ENCODE assay signal across 1 cellular context in the genomic region with DNA sequence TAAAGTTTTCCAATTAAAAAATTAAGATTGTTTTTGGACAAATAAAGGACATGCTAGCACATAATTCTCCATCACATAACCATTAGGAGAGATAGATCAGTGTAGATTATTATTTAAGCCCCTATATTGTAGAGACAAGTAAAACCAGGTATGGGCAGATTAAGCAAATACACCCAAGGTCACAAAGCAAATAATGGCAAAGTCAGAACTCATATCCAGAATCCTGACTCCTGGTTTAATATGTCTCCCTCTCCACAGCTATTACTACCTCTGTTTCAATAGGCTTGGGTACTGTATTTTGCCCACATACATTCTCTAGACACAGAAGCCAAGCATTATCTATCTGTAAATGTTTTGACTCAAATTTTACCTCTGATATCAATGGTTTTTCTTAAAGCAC.
A peak's percentile ranks its signal among the peaks of the same experiment; 100 is the strongest.
TF ChIP-seq lines count a peak whose summit lies in the region.

No MANE protein-coding gene starts in this region.

TF ChIP-seq in WTC11, 78 proteins besides CTCF, POLR2A, EP300 and RAD21:
- TF ChIP-seq, protein P1, sequence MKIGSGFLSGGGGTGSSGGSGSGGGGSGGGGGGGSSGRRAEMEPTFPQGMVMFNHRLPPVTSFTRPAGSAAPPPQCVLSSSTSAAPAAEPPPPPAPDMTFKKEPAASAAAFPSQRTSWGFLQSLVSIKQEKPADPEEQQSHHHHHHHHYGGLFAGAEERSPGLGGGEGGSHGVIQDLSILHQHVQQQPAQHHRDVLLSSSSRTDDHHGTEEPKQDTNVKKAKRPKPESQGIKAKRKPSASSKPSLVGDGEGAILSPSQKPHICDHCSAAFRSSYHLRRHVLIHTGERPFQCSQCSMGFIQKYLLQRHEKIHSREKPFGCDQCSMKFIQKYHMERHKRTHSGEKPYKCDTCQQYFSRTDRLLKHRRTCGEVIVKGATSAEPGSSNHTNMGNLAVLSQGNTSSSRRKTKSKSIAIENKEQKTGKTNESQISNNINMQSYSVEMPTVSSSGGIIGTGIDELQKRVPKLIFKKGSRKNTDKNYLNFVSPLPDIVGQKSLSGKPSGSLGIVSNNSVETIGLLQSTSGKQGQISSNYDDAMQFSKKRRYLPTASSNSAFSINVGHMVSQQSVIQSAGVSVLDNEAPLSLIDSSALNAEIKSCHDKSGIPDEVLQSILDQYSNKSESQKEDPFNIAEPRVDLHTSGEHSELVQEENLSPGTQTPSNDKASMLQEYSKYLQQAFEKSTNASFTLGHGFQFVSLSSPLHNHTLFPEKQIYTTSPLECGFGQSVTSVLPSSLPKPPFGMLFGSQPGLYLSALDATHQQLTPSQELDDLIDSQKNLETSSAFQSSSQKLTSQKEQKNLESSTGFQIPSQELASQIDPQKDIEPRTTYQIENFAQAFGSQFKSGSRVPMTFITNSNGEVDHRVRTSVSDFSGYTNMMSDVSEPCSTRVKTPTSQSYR (CRISPR knock-in tag; IDR thresholded peaks at IDR 0.05): no peak
- no peak for TF ChIP-seq NFE2L1 (CRISPR knock-in tag; IDR thresholded peaks at IDR 0.05)
- TF ChIP-seq, protein P2, sequence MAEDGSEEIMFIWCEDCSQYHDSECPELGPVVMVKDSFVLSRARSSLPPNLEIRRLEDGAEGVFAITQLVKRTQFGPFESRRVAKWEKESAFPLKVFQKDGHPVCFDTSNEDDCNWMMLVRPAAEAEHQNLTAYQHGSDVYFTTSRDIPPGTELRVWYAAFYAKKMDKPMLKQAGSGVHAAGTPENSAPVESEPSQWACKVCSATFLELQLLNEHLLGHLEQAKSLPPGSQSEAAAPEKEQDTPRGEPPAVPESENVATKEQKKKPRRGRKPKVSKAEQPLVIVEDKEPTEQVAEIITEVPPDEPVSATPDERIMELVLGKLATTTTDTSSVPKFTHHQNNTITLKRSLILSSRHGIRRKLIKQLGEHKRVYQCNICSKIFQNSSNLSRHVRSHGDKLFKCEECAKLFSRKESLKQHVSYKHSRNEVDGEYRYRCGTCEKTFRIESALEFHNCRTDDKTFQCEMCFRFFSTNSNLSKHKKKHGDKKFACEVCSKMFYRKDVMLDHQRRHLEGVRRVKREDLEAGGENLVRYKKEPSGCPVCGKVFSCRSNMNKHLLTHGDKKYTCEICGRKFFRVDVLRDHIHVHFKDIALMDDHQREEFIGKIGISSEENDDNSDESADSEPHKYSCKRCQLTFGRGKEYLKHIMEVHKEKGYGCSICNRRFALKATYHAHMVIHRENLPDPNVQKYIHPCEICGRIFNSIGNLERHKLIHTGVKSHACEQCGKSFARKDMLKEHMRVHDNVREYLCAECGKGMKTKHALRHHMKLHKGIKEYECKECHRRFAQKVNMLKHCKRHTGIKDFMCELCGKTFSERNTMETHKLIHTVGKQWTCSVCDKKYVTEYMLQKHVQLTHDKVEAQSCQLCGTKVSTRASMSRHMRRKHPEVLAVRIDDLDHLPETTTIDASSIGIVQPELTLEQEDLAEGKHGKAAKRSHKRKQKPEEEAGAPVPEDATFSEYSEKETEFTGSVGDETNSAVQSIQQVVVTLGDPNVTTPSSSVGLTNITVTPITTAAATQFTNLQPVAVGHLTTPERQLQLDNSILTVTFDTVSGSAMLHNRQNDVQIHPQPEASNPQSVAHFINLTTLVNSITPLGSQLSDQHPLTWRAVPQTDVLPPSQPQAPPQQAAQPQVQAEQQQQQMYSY (CRISPR knock-in tag; IDR thresholded peaks at IDR 0.05): peak; percentile 74
- TF ChIP-seq, protein P3, sequence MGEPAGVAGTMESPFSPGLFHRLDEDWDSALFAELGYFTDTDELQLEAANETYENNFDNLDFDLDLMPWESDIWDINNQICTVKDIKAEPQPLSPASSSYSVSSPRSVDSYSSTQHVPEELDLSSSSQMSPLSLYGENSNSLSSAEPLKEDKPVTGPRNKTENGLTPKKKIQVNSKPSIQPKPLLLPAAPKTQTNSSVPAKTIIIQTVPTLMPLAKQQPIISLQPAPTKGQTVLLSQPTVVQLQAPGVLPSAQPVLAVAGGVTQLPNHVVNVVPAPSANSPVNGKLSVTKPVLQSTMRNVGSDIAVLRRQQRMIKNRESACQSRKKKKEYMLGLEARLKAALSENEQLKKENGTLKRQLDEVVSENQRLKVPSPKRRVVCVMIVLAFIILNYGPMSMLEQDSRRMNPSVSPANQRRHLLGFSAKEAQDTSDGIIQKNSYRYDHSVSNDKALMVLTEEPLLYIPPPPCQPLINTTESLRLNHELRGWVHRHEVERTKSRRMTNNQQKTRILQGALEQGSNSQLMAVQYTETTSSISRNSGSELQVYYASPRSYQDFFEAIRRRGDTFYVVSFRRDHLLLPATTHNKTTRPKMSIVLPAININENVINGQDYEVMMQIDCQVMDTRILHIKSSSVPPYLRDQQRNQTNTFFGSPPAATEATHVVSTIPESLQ (CRISPR knock-in tag; IDR thresholded peaks at IDR 0.05): no peak
TF ChIP-seq in WTC11: peak in this region for 1.
